ENCODE assay signal across 30 cellular contexts in genomic region chr7:1702652-1703051, GRCh38. TPM values are rescaled to one million over a fixed set of nuclear protein-coding genes. Genes with fewer than 3 reads are reported as not detected.
"Had no signal": no experiment of that assay in that cellular context is flagged by ENCODE, and none has a peak within 500 bp of the region (broad histone marks: within the 10 kb centered on the region; RNA-seq: fewer than 3 reads in every experiment).

No MANE protein-coding gene starts in this region.

- DNase-seq: activated CD4-positive, alpha-beta memory T cell treated with anti-CD3 and anti-CD28 coated beads for 36 hours; activated CD4-positive, alpha-beta T cell treated with anti-CD3 and anti-CD28 coated beads for 36 hours; activated CD4-positive, alpha-beta T cell treated with anti-CD3 and anti-CD28 coated beads, Interleukin-2, amount 10 ng/mL, durations not matched to agents 24 days and 14 days; activated CD4-positive, CD25-positive, alpha-beta regulatory T cell; activated CD4-positive, CD25-positive, alpha-beta regulatory T cell treated with anti-CD3 and anti-CD28 coated beads, Interleukin-2, amount 50 U/mL, for 72 hours; activated CD8-positive, alpha-beta memory T cell treated with anti-CD3 and anti-CD28 coated beads, Interleukin-2, amount 10 ng/mL, durations not matched to agents 7 days and 5 days; activated CD8-positive, alpha-beta memory T cell treated with anti-CD3 and anti-CD28 coated beads, Interleukin-2, amount 50 U/mL, for 4 hours; activated CD8-positive, alpha-beta T cell treated with anti-CD3 and anti-CD28 coated beads, Interleukin-2, amount 10 ng/mL, durations not matched to agents 7 days and 5 days; activated naive CD4-positive, alpha-beta T cell treated with anti-CD3 and anti-CD28 coated beads for 36 hours; activated naive CD8-positive, alpha-beta T cell treated with anti-CD3 and anti-CD28 coated beads, Interleukin-2, amount 10 ng/mL, durations not matched to agents 7 days and 5 days; activated T-cell treated with anti-CD3 and anti-CD28 coated beads, Interleukin-2, amount 50 U/mL, for 1 hour; activated T-cell treated with anti-CD3 and anti-CD28 coated beads, Interleukin-2, amount 50 U/mL, for 48 hours; central memory CD4-positive, alpha-beta T cell; cerebellar nuclear complex; colonic mucosa; effector memory CD4-positive, alpha-beta T cell; endodermal cell; foreskin fibroblast; T-helper 17 cell; T1000; WERI-Rb-1 had no signal

- H3K4me1 ChIP-seq: ascending aorta, breast epithelium, colonic mucosa had no signal

- H3K9me3 ChIP-seq: colonic mucosa had no signal

- H3K36me3 ChIP-seq: ascending aorta, breast epithelium, cardiac muscle cell, colonic mucosa had no signal

- H3K27ac Mint-ChIP-seq: activated CD4-positive, alpha-beta memory T cell treated with anti-CD3 and anti-CD28 coated beads for 36 hours; activated CD4-positive, alpha-beta T cell treated with anti-CD3 and anti-CD28 coated beads for 36 hours; activated CD4-positive, alpha-beta T cell treated with anti-CD3 and anti-CD28 coated beads, Interleukin-2, amount 10 ng/mL, durations not matched to agents 24 days and 14 days; activated CD8-positive, alpha-beta memory T cell treated with anti-CD3 and anti-CD28 coated beads, Interleukin-2, amount 10 ng/mL, durations not matched to agents 7 days and 5 days; activated CD8-positive, alpha-beta T cell treated with anti-CD3 and anti-CD28 coated beads, Interleukin-2, amount 10 ng/mL, durations not matched to agents 7 days and 5 days; activated naive CD4-positive, alpha-beta T cell treated with anti-CD3 and anti-CD28 coated beads for 36 hours; activated naive CD4-positive, alpha-beta T cell treated with anti-CD3 and anti-CD28 coated beads, Interleukin-2, amount 50 U/mL, for 72 hours; activated naive CD8-positive, alpha-beta T cell treated with anti-CD3 and anti-CD28 coated beads, Interleukin-2, amount 10 ng/mL, durations not matched to agents 7 days and 5 days; activated T-helper 1 cell treated with anti-CD3 and anti-CD28 coated beads, Interleukin-12 subunit alpha, Interleukin-12 subunit beta, Interleukin-2, Interleukin-4 antibody, amounts not matched to agents 30 ng/mL and 10 ng/mL and 1 ng/mL, durations not matched to agents 14 hours and 24 hours and 36 hours; activated T-helper 2 cell treated with anti-CD3 and anti-CD28 coated beads, Interferon-gamma antibody, Interleukin-2, Interleukin-4, amounts not matched to agents 10 μg/mL and 5 μg/mL and 100 μg/mL, durations not matched to agents 14 hours and 24 hours and 36 hours; endodermal cell; T-helper 17 cell; T-helper 2 cell treated with Interferon-gamma antibody and Interleukin-4, amounts not matched to agents 5 μg/mL and 100 μg/mL, for 36 hours had no signal

- H3K27me3 ChIP-seq: ascending aorta, cardiac muscle cell, colonic mucosa had no signal

- H3K4me3 Mint-ChIP-seq: activated CD4-positive, alpha-beta memory T cell treated with anti-CD3 and anti-CD28 coated beads for 36 hours; activated CD4-positive, alpha-beta T cell treated with anti-CD3 and anti-CD28 coated beads for 36 hours; activated CD4-positive, alpha-beta T cell treated with anti-CD3 and anti-CD28 coated beads, Interleukin-2, amount 10 ng/mL, durations not matched to agents 24 days and 14 days; activated CD8-positive, alpha-beta memory T cell treated with anti-CD3 and anti-CD28 coated beads, Interleukin-2, amount 10 ng/mL, durations not matched to agents 7 days and 5 days; activated CD8-positive, alpha-beta T cell treated with anti-CD3 and anti-CD28 coated beads, Interleukin-2, amount 10 ng/mL, durations not matched to agents 7 days and 5 days; activated naive CD4-positive, alpha-beta T cell treated with anti-CD3 and anti-CD28 coated beads for 36 hours; activated naive CD8-positive, alpha-beta T cell treated with anti-CD3 and anti-CD28 coated beads, Interleukin-2, amount 10 ng/mL, durations not matched to agents 7 days and 5 days; activated T-helper 1 cell treated with anti-CD3 and anti-CD28 coated beads, Interleukin-12 subunit alpha, Interleukin-12 subunit beta, Interleukin-2, Interleukin-4 antibody, amounts not matched to agents 30 ng/mL and 10 ng/mL and 1 ng/mL, durations not matched to agents 14 hours and 24 hours and 36 hours; brain; endodermal cell; T-helper 17 cell; T-helper 2 cell treated with Interferon-gamma antibody and Interleukin-4, amounts not matched to agents 5 μg/mL and 100 μg/mL, for 36 hours had no signal

- H3K27me3 Mint-ChIP-seq: activated CD4-positive, alpha-beta T cell treated with anti-CD3 and anti-CD28 coated beads, Interleukin-2, amount 10 ng/mL, durations not matched to agents 24 days and 14 days had no signal

- H3K4me3 ChIP-seq: ascending aorta, breast epithelium, cardiac muscle cell, colonic mucosa had no signal

- ATAC-seq: activated CD4-positive, alpha-beta T cell treated with anti-CD3 and anti-CD28 coated beads for 36 hours; activated CD8-positive, alpha-beta memory T cell treated with anti-CD3 and anti-CD28 coated beads, Interleukin-2, amount 10 ng/mL, durations not matched to agents 7 days and 5 days; activated CD8-positive, alpha-beta T cell treated with anti-CD3 and anti-CD28 coated beads, Interleukin-2, amount 10 ng/mL, durations not matched to agents 7 days and 5 days; activated naive CD4-positive, alpha-beta T cell treated with anti-CD3 and anti-CD28 coated beads, Interleukin-2, amount 50 U/mL, for 72 hours; esophagus mucosa; T-helper 17 cell had no signal

- H3K4me1 Mint-ChIP-seq: activated CD4-positive, alpha-beta T cell treated with anti-CD3 and anti-CD28 coated beads for 36 hours; activated CD8-positive, alpha-beta memory T cell treated with anti-CD3 and anti-CD28 coated beads, Interleukin-2, amount 10 ng/mL, durations not matched to agents 7 days and 5 days; activated naive CD8-positive, alpha-beta T cell treated with anti-CD3 and anti-CD28 coated beads, Interleukin-2, amount 10 ng/mL, durations not matched to agents 7 days and 5 days had no signal

- H3K36me3 Mint-ChIP-seq: activated CD4-positive, alpha-beta memory T cell treated with anti-CD3 and anti-CD28 coated beads for 36 hours; activated naive CD8-positive, alpha-beta T cell treated with anti-CD3 and anti-CD28 coated beads, Interleukin-2, amount 10 ng/mL, durations not matched to agents 7 days and 5 days had no signal

- H3K27ac ChIP-seq: ascending aorta, breast epithelium, cardiac muscle cell, colonic mucosa, WERI-Rb-1 had no signal

RNA-seq across cellular contexts. Expression of gene ELFN1, which starts 32.6 kb away (rescaled TPM):
- total RNA-seq: activated CD4-positive, alpha-beta T cell treated with anti-CD3 and anti-CD28 coated beads, Interleukin-2, amount 10 ng/mL, durations not matched to agents 24 days and 14 days; activated CD8-positive, alpha-beta memory T cell treated with anti-CD3 and anti-CD28 coated beads, Interleukin-2, amount 10 ng/mL, durations not matched to agents 7 days and 5 days; activated CD8-positive, alpha-beta T cell treated with anti-CD3 and anti-CD28 coated beads, Interleukin-2, amount 10 ng/mL, durations not matched to agents 7 days and 5 days; activated naive CD4-positive, alpha-beta T cell treated with anti-CD3 and anti-CD28 coated beads for 36 hours; activated naive CD8-positive, alpha-beta T cell treated with anti-CD3 and anti-CD28 coated beads, Interleukin-2, amount 10 ng/mL, durations not matched to agents 7 days and 5 days; activated T-helper 1 cell treated with anti-CD3 and anti-CD28 coated beads, Interleukin-12 subunit alpha, Interleukin-12 subunit beta, Interleukin-2, Interleukin-4 antibody, amounts not matched to agents 30 ng/mL and 10 ng/mL and 1 ng/mL, durations not matched to agents 14 hours and 24 hours and 36 hours; activated T-helper 2 cell treated with anti-CD3 and anti-CD28 coated beads, Interferon-gamma antibody, Interleukin-2, Interleukin-4, amounts not matched to agents 10 μg/mL and 5 μg/mL and 100 μg/mL, durations not matched to agents 14 hours and 24 hours and 36 hours; T-helper 17 cell had no signal
